11 cellular contexts compared by ENCODE assay signal in genomic region chr10:17668435-17669184, GRCh38. TPM values are rescaled to one million over a fixed set of nuclear protein-coding genes. Genes with fewer than 3 reads are reported as not detected.
DNase-seq lines count a peak whose midpoint lies in the region; ATAC-seq and TF ChIP-seq lines count a peak whose summit lies in the region.
"Had no signal": no experiment of that assay in that cellular context is flagged by ENCODE, and none has a peak within 500 bp of the region (broad histone marks: within the 10 kb centered on the region; RNA-seq: fewer than 3 reads in every experiment).

No MANE protein-coding gene starts in this region.

- H3K4me1 Mint-ChIP-seq in activated CD4-positive, alpha-beta T cell treated with anti-CD3 and anti-CD28 coated beads, Interleukin-2, amount 10 ng/mL, durations not matched to agents 24 days and 14 days = peaks cover 35% of the 10 kb centered on the region
- H3K4me1 Mint-ChIP-seq in T-helper 17 cell = peaks cover 47% of the 10 kb centered on the region

- H3K27me3 Mint-ChIP-seq in activated CD4-positive, alpha-beta T cell treated with anti-CD3 and anti-CD28 coated beads, Interleukin-2, amount 10 ng/mL, durations not matched to agents 24 days and 14 days = no peaks in the 10 kb centered on the region
- no peaks in the 10 kb centered on the region for H3K27me3 Mint-ChIP-seq in T-helper 17 cell

- H3K27ac ChIP-seq in gastrocnemius medialis = peak overlapping the region; percentile 27 to 84 (median 52)
- H3K27ac ChIP-seq: ascending aorta had no signal

- H3K4me1 ChIP-seq in gastrocnemius medialis = peaks cover 50 to 81% of the 10 kb centered on the region in 2 donors

- in situ Hi-C loops in gastrocnemius medialis (cut with MboI; ENCODE audit: low sequenced_read_pairs in 4 of 4) = no loop called here
- in situ Hi-C loops in KBM-7 (cut with MboI; ENCODE audit: low pct_unique_long_range_greater_than_20kb, low sequenced_read_pairs) = no loop called here

- peaks cover 15% of the 10 kb centered on the region for H3K36me3 Mint-ChIP-seq in activated CD4-positive, alpha-beta T cell treated with anti-CD3 and anti-CD28 coated beads, Interleukin-2, amount 10 ng/mL, durations not matched to agents 24 days and 14 days (ENCODE audit: low read depth)
- H3K36me3 Mint-ChIP-seq in T-helper 17 cell (ENCODE audit: low read depth) = peaks cover 3% of the 10 kb centered on the region

- H3K4me3 Mint-ChIP-seq in activated CD4-positive, alpha-beta T cell treated with anti-CD3 and anti-CD28 coated beads, Interleukin-2, amount 10 ng/mL, durations not matched to agents 24 days and 14 days = peak overlapping the region; percentile 59
- peak overlapping the region; percentile 71 for H3K4me3 Mint-ChIP-seq in T-helper 17 cell

- no peak for TF ChIP-seq POLR2A in gastrocnemius medialis (IDR thresholded peaks at IDR 0.05)

- no peak for DNase-seq in activated CD4-positive, alpha-beta T cell treated with anti-CD3 and anti-CD28 coated beads, Interleukin-2, amount 10 ng/mL, durations not matched to agents 24 days and 14 days
- DNase-seq in activated CD4-positive, alpha-beta T cell treated with anti-CD3 and anti-CD28 coated beads for 48 hours = no peak
- DNase-seq in T-helper 17 cell = no peak
- no peak for DNase-seq in gastrocnemius medialis
- no peak for DNase-seq in KBM-7
- DNase-seq in NCI-H1436 treated with DMSO at 0.1 percent for 48 hours (lab: John Stamatoyannopoulos, UW) = no peak
- DNase-seq in SK-N-DZ (ENCODE audit: low spot score) = no peak
- DNase-seq: esophagus squamous epithelium had no signal

- TF ChIP-seq CTCF in gastrocnemius medialis (IDR thresholded peaks at IDR 0.05 in 4 of 5, conservative IDR thresholded peaks at IDR 0.05 in 1 of 5) = no peak

- intact Hi-C loops in activated CD4-positive, alpha-beta T cell treated with anti-CD3 and anti-CD28 coated beads, Interleukin-2, amount 10 ng/mL, durations not matched to agents 24 days and 14 days (cut with micrococcal nuclease) = loop anchor here (1.0 to 2.0 kb wide), 2 partner anchors 16 to 22 kb away; no protein-coding TSS in a partner anchor
- intact Hi-C loops in gastrocnemius medialis (cut with DNase I; ENCODE audit: low total_unique reads) = no loop called here

- peak overlapping the region; percentile 76 for H3K27ac Mint-ChIP-seq in activated CD4-positive, alpha-beta T cell treated with anti-CD3 and anti-CD28 coated beads, Interleukin-2, amount 10 ng/mL, durations not matched to agents 24 days and 14 days
- peak overlapping the region; percentile 95 for H3K27ac Mint-ChIP-seq in T-helper 17 cell

- peak; percentile 20 for ATAC-seq in HG02798 (IDR thresholded peaks at IDR 0.05; ENCODE audit: poor library complexity, unreplicated experiment)
- peak; percentile 60 for ATAC-seq in T-helper 17 cell
- ATAC-seq in gastrocnemius medialis = no peak
- ATAC-seq: HCT116 had no signal

- H3K9me3 Mint-ChIP-seq in activated CD4-positive, alpha-beta T cell treated with anti-CD3 and anti-CD28 coated beads, Interleukin-2, amount 10 ng/mL, durations not matched to agents 24 days and 14 days = no peaks in the 10 kb centered on the region

- H3K36me3 ChIP-seq in gastrocnemius medialis = no peaks in the 10 kb centered on the region
- H3K36me3 ChIP-seq: ascending aorta, esophagus squamous epithelium had no signal

- H3K4me3 ChIP-seq in gastrocnemius medialis = no peak overlapping the region
- H3K4me3 ChIP-seq: ascending aorta, esophagus squamous epithelium had no signal

- H3K9me3 ChIP-seq in T-helper 17 cell (ENCODE audit: control insufficient read depth, low read length, poor library complexity, severe bottlenecking) (no peaks in the 10 kb centered on the region), gastrocnemius medialis (no peaks in the 10 kb centered on the region)
- H3K9me3 ChIP-seq: ascending aorta, esophagus squamous epithelium had no signal

- H3K27me3 ChIP-seq in gastrocnemius medialis = no peaks in the 10 kb centered on the region
- H3K27me3 ChIP-seq: ascending aorta, esophagus squamous epithelium had no signal

RNA-seq across cellular contexts. Expression of gene STAM, which starts 24.7 kb away (rescaled TPM):
- 22.2 and 25.0 TPM in 2 replicates for total RNA-seq in activated CD4-positive, alpha-beta T cell treated with anti-CD3 and anti-CD28 coated beads, Interleukin-2, amount 10 ng/mL, durations not matched to agents 24 days and 14 days
- total RNA-seq in T-helper 17 cell (10 to 100 TPM; 55.9 to 65.8 TPM), gastrocnemius medialis (10 to 100 TPM; 28.6 to 52.0 (median 35.2) TPM)
- polyA plus RNA-seq in SK-N-DZ (2014; cell fraction: cytosol; rRNA removed) = 15.4 and 18.8 TPM in 2 replicates
- polyA plus RNA-seq in SK-N-DZ (2014; cell fraction: nucleus; rRNA removed) = 8.8 and 10.8 TPM in 2 replicates

RNA-seq across cellular contexts. Expression of gene HACD1, which starts 51.4 kb away (rescaled TPM):
- total RNA-seq in activated CD4-positive, alpha-beta T cell treated with anti-CD3 and anti-CD28 coated beads, Interleukin-2, amount 10 ng/mL, durations not matched to agents 24 days and 14 days = 1.1 and 1.2 TPM in 2 replicates
- total RNA-seq in T-helper 17 cell (1 to 10 TPM in 1 of 2 donors, under 1 TPM in 1; 0.44 to 3.7 TPM), gastrocnemius medialis (10 to 100 TPM; 16.5 to 73.4 (median 44.3) TPM)
- 8.4 and 10.0 TPM in 2 replicates for polyA plus RNA-seq in SK-N-DZ (2014; cell fraction: cytosol; rRNA removed)
- 9.9 and 10.8 TPM in 2 replicates for polyA plus RNA-seq in SK-N-DZ (2014; cell fraction: nucleus; rRNA removed)

Comparison
In these comparisons a context has a peak if more than half of its experiments do, and no peak if none do; other contexts are left out.
1. ATAC-seq: peak in HG02798 (single experiment) and T-helper 17 cell (single experiment); none in gastrocnemius medialis (0 of 2).